In the genomic region with DNA sequence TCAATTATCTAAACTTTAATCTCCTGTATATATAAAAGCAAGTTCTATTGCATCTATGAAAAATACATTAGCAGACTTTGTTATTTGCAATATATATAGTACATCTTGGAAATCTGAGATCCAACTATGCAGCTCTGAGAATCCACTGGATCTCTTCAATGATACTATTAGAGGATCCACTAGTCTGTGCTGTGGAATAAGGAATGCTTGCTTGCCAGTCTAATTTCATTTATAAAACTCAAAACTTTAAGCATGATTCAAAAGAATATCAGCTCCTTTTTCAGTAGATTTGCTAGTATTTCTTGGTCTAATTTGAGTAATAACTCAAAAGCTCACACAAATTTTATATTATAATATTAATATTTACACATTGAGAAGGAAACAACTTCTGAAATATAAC, we compare ENCODE assay signal across 1 cellular context.
TF ChIP-seq lines count a peak whose summit lies in the region.

No MANE protein-coding gene starts in this region.

TF ChIP-seq in HepG2, 621 proteins besides CTCF, POLR2A, EP300 and RAD21 (continued from another document):
- TF ChIP-seq NCOR1 (IDR thresholded peaks at IDR 0.05; ENCODE audit: borderline replicate concordance, low read length) (no peak), ZIK1 (CRISPR knock-in tag; IDR thresholded peaks at IDR 0.05; ENCODE audit: borderline replicate concordance, low read depth) (no peak), NFIC (IDR thresholded peaks at IDR 0.05; ENCODE audit: low read length) (no peak), ZNF629 (CRISPR knock-in tag; conservative IDR thresholded peaks at IDR 0.05) (no peak)
